ENCODE assay signal across 9 cellular contexts in genomic region chr10:92891885-92892705, GRCh38. TPM values are rescaled to one million over a fixed set of nuclear protein-coding genes. Genes with fewer than 3 reads are reported as not detected.
A peak's percentile ranks its signal among the peaks of the same experiment; 100 is the strongest.
DNase-seq lines count a peak whose midpoint lies in the region; ATAC-seq, FAIRE-seq and TF ChIP-seq lines count a peak whose summit lies in the region.
"Had no signal": no experiment of that assay in that cellular context is flagged by ENCODE, and none has a peak within 500 bp of the region (broad histone marks: within the 10 kb centered on the region; RNA-seq: fewer than 3 reads in every experiment).

No MANE protein-coding gene starts in this region.

- no peaks in the 10 kb centered on the region for H3K36me3 ChIP-seq in adipocyte (ENCODE audit: control insufficient read depth, insufficient read depth, low read length, severe bottlenecking)
- no peaks in the 10 kb centered on the region for H3K36me3 ChIP-seq in keratinocyte (ENCODE audit: control insufficient read depth in 2 of 2, extremely low read depth in 1 of 2, insufficient read depth in 2 of 2, low read length in 2 of 2)

- H3K36me3 Mint-ChIP-seq in activated naive CD4-positive, alpha-beta T cell treated with anti-CD3 and anti-CD28 coated beads, Interleukin-2, amount 50 U/mL, for 72 hours: no peaks in the 10 kb centered on the region

- no peak for ATAC-seq in HG03378 (IDR thresholded peaks at IDR 0.05; ENCODE audit: unreplicated experiment)
- ATAC-seq in activated naive CD4-positive, alpha-beta T cell treated with anti-CD3 and anti-CD28 coated beads, Interleukin-2, amount 50 U/mL, for 72 hours: no peak
- no peak for ATAC-seq in GM21825 (IDR thresholded peaks at IDR 0.05; ENCODE audit: unreplicated experiment)
- ATAC-seq in HG03469 (IDR thresholded peaks at IDR 0.05; ENCODE audit: unreplicated experiment): no peak

- H3K27ac ChIP-seq in keratinocyte (ENCODE audit: control insufficient read depth, insufficient read depth, low read length): no peak overlapping the region

- dilution Hi-C loops in keratinocyte (cut with MboI; ENCODE audit: extremely low pct_ligation_motif_present, low sequenced_read_pairs): no loop called here

- DNase-seq in 8988T (peak; percentile 14), HPDE6-E6E7 (ENCODE audit: extremely low spot score) (peak; percentile 75), adipocyte (ENCODE audit: low read depth) (peak; percentile 53), keratinocyte (ENCODE audit: low read depth, low spot score) (peak; percentile 83)
- DNase-seq in activated naive CD4-positive, alpha-beta T cell treated with anti-CD3 and anti-CD28 coated beads, Interleukin-2, amount 50 U/mL, for 72 hours (ENCODE audit: low spot score in 2 of 2): no peak

- H3K9me3 ChIP-seq in adipocyte (ENCODE audit: control insufficient read depth, low read length) (no peaks in the 10 kb centered on the region), keratinocyte (ENCODE audit: control insufficient read depth, low read depth, low read length) (no peaks in the 10 kb centered on the region)

- H3K4me1 ChIP-seq in adipocyte (ENCODE audit: control insufficient read depth, insufficient read depth, low read length) (peaks cover 7% of the 10 kb centered on the region), keratinocyte (ENCODE audit: control insufficient read depth, extremely low read depth, insufficient read depth, low read length) (peaks cover 23% of the 10 kb centered on the region)

- H3K79me2 ChIP-seq in keratinocyte (ENCODE audit: control insufficient read depth, insufficient read depth, low read length): no peaks in the 10 kb centered on the region

- no peaks in the 10 kb centered on the region for H3K27me3 ChIP-seq in adipocyte (replicated peaks; ENCODE audit: control insufficient read depth, insufficient read depth, low read length)
- H3K27me3 ChIP-seq in keratinocyte (ENCODE audit: control insufficient read depth, extremely low read depth, insufficient read depth, low read length): no peaks in the 10 kb centered on the region

- no peaks in the 10 kb centered on the region for H4K20me1 ChIP-seq in keratinocyte (ENCODE audit: control insufficient read depth, extremely low read depth, insufficient read depth, low read length)

- no peak overlapping the region for H2AFZ ChIP-seq in keratinocyte (ENCODE audit: control insufficient read depth, low read length)

- no peaks in the 10 kb centered on the region for H3K9me1 ChIP-seq in keratinocyte (ENCODE audit: control insufficient read depth, extremely low read depth, insufficient read depth, low read length)

- H3K4me2 ChIP-seq in keratinocyte (ENCODE audit: control insufficient read depth, extremely low read depth, insufficient read depth, low read depth, low read length): peak overlapping the region; percentile 11

- FAIRE-seq in keratinocyte (lab: Jason Lieb, UNC): peak; percentile 100

- no peak overlapping the region for H3K4me3 ChIP-seq in adipocyte (ENCODE audit: low read length)
- no peak overlapping the region for H3K4me3 ChIP-seq in keratinocyte (ENCODE audit: control insufficient read depth in 2 of 3, extremely low read depth in 1 of 3, insufficient read depth in 2 of 3, low read depth in 1 of 3, low read length in 3 of 3)

- no peak overlapping the region for H3K9ac ChIP-seq in adipocyte (ENCODE audit: low read length)
- H3K9ac ChIP-seq in keratinocyte (ENCODE audit: control insufficient read depth, extremely low read depth, insufficient read depth, low read length): no peak overlapping the region

- no peak for TF ChIP-seq CTCF in keratinocyte (optimal IDR thresholded peaks at IDR 0.05 in 1 of 3, IDR thresholded peaks at IDR 0.05 in 1 of 3, conservative IDR thresholded peaks at IDR 0.05 in 1 of 3; ENCODE audit: extremely low read depth in 1 of 3, insufficient read depth in 2 of 3, low read length in 3 of 3)

- no peaks in the 10 kb centered on the region for H3K9me3 Mint-ChIP-seq in activated naive CD4-positive, alpha-beta T cell treated with anti-CD3 and anti-CD28 coated beads, Interleukin-2, amount 50 U/mL, for 72 hours
- H3K9me3 Mint-ChIP-seq: T-helper 2 cell treated with Interferon-gamma antibody and Interleukin-4, amounts not matched to agents 5 μg/mL and 100 μg/mL, for 36 hours had no signal

- peak overlapping the region in 1 of 2 donors; percentile 39 for H3K27ac Mint-ChIP-seq in activated naive CD4-positive, alpha-beta T cell treated with anti-CD3 and anti-CD28 coated beads, Interleukin-2, amount 50 U/mL, for 72 hours
- H3K27ac Mint-ChIP-seq: T-helper 2 cell treated with Interferon-gamma antibody and Interleukin-4, amounts not matched to agents 5 μg/mL and 100 μg/mL, for 36 hours had no signal

RNA-seq across cellular contexts. Expression of gene EXOC6, which starts 43.8 kb away (rescaled TPM):
- 1.2 to 2.6 TPM (median 1.4 TPM) in 3 replicates for polyA plus RNA-seq in keratinocyte
- polyA plus RNA-seq in keratinocyte (2011; ENCODE audit: low read depth): 2.9 TPM
- polyA plus RNA-seq in keratinocyte (2011; cell fraction: cytosol; rRNA removed): 0.62 and 1.6 TPM in 2 replicates
- polyA plus RNA-seq in keratinocyte (2011; cell fraction: nucleus; rRNA removed): 1.5 and 2.2 TPM in 2 replicates
- 1.3 and 1.5 TPM in 2 replicates for polyA plus RNA-seq in keratinocyte (2012; ENCODE audit: low replicate concordance)
- 0.59 to 1.3 TPM in 2 of 3 replicates, not detected in the other for polyA minus RNA-seq in keratinocyte
- polyA minus RNA-seq in keratinocyte (2011; cell fraction: cytosol; rRNA and poly(A)+ RNA removed): not detected
- 2.1 and 6.9 TPM in 2 replicates for polyA minus RNA-seq in keratinocyte (2011; cell fraction: nucleus; rRNA and poly(A)+ RNA removed)
- 10 to 100 TPM; 12.1 to 17.6 TPM for total RNA-seq in activated naive CD4-positive, alpha-beta T cell treated with anti-CD3 and anti-CD28 coated beads, Interleukin-2, amount 50 U/mL, for 72 hours

Comparison
In these comparisons a context has a peak if more than half of its experiments do, and no peak if none do; other contexts are left out.
1. DNase-seq: peak in 8988T (single experiment), HPDE6-E6E7 (single experiment), adipocyte (single experiment) and keratinocyte (single experiment); none in activated naive CD4-positive, alpha-beta T cell treated with anti-CD3 and anti-CD28 coated beads, Interleukin-2, amount 50 U/mL, for 72 hours (0 of 2).